ENCODE assay signal across 19 cellular contexts in the genomic region with DNA sequence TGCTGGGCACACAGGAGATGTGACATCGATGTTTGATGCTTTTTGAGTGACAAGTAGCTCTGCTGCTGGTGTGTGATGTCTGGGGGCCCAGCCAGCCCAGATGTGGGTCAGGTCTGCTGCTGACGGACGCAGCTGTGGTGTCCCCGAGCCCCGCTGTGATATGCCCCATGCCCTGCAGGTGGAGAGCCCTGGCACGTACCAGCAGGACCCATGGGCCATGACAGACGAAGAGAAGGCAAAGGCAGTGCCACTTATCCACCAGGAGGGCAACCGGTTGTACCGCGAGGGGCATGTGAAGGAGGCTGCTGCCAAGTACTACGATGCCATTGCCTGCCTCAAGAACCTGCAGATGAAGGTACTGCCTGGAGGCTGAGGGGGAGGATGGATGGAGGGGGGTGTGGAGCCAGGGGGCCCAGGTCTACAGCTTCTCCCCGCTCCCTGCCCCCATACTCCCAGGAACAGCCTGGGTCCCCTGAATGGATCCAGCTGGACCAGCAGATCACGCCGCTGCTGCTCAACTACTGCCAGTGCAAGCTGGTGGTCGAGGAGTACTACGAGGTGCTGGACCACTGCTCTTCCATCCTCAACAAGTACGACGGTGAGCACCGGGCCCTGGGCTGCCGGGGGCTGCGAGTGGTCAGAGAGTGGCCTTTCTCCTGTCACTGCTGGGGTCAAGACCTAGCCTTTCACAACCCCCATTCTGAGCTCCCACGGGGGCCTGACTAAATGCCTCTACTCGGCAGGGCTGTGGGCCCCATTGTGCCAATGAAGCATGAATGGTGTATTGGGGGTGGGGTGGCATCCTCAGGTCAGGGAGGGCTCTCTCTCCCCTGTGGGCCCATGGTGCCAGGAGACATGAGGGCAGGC. TPM values are rescaled to one million over a fixed set of nuclear protein-coding genes. Genes with fewer than 3 reads are reported as not detected.
DNase-seq lines count a peak whose midpoint lies in the region; ATAC-seq and TF ChIP-seq lines count a peak whose summit lies in the region.
"Had no signal": no experiment of that assay in that cellular context is flagged by ENCODE, and none has a peak within 500 bp of the region (broad histone marks: within the 10 kb centered on the region; RNA-seq: fewer than 3 reads in every experiment).

No MANE protein-coding gene starts in this region.

- H3K4me1 ChIP-seq in esophagus muscularis mucosa (peaks cover 3 to 29% (median 22%) of the 10 kb centered on the region in 4 donors), tibial nerve (peaks cover 0 to 26% (median 5%) of the 10 kb centered on the region in 4 donors)

- H3K27ac ChIP-seq in RWPE1 (peak overlapping the region; percentile 55), esophagus muscularis mucosa (replicated peaks in 1 of 4) (peak overlapping the region in 3 of 4 donors; percentile 13 to 49 (median 39)), tibial nerve (peak overlapping the region in 3 of 4 donors; percentile 19 to 83 (median 74))
- H3K27ac ChIP-seq: right atrium auricular region had no signal

- no peak for TF ChIP-seq POLR2A in esophagus muscularis mucosa (IDR thresholded peaks at IDR 0.05; ENCODE audit: low read depth)
- no peak for TF ChIP-seq POLR2A in tibial nerve (IDR thresholded peaks at IDR 0.05)

- peak overlapping the region; percentile 91 to 96 for H3K27ac Mint-ChIP-seq in activated naive CD4-positive, alpha-beta T cell treated with anti-CD3 and anti-CD28 coated beads, Interleukin-2, amount 50 U/mL, for 72 hours

- no peaks in the 10 kb centered on the region for H3K27me3 ChIP-seq in esophagus muscularis mucosa
- no peaks in the 10 kb centered on the region for H3K27me3 ChIP-seq in tibial nerve
- H3K27me3 ChIP-seq: right atrium auricular region had no signal

- no peak overlapping the region for H3K4me3 ChIP-seq in esophagus muscularis mucosa
- no peak overlapping the region for H3K4me3 ChIP-seq in tibial nerve
- H3K4me3 ChIP-seq: right atrium auricular region had no signal

- peaks cover 0 to 9% of the 10 kb centered on the region in 2 donors for H3K9me3 Mint-ChIP-seq in activated naive CD4-positive, alpha-beta T cell treated with anti-CD3 and anti-CD28 coated beads, Interleukin-2, amount 50 U/mL, for 72 hours

- no peak for TF ChIP-seq EP300 in esophagus muscularis mucosa (IDR thresholded peaks at IDR 0.05)
- no peak for TF ChIP-seq EP300 in tibial nerve (IDR thresholded peaks at IDR 0.05)

- TF ChIP-seq CTCF in RWPE1 (conservative IDR thresholded peaks at IDR 0.05; ENCODE audit: low read depth) (no peak), esophagus muscularis mucosa (IDR thresholded peaks at IDR 0.05) (no peak), tibial nerve (IDR thresholded peaks at IDR 0.05) (no peak)

- H3K9me3 ChIP-seq in esophagus muscularis mucosa = no peaks in the 10 kb centered on the region
- no peaks in the 10 kb centered on the region for H3K9me3 ChIP-seq in tibial nerve
- H3K9me3 ChIP-seq: right atrium auricular region had no signal

- H3K36me3 ChIP-seq in esophagus muscularis mucosa = peaks cover 22 to 85% (median 77%) of the 10 kb centered on the region in 4 donors
- H3K36me3 ChIP-seq in tibial nerve = peaks cover 0 to 82% (median 25%) of the 10 kb centered on the region in 3 donors

- intact Hi-C loops in esophagus muscularis mucosa (cut with DNase I) = no loop called here

- no peak for ATAC-seq in activated naive CD4-positive, alpha-beta T cell treated with anti-CD3 and anti-CD28 coated beads, Interleukin-2, amount 50 U/mL, for 72 hours
- no peak for ATAC-seq in GM21619 (IDR thresholded peaks at IDR 0.05; ENCODE audit: unreplicated experiment)

- POLR2A ChIA-PET in RWPE1 (lab: Yijun Ruan, JAX; ENCODE audit: low non-redundant PET) = interaction anchor here (0.7 kb wide), 1 partner anchor 23 kb away, joined by 3 read pairs; no protein-coding TSS in a partner anchor

- CTCF ChIA-PET in RWPE1 (lab: Yijun Ruan, JAX) = interaction anchor here (0.6 to 0.7 kb wide), 3 partner anchors 10 to 125 kb away, joined by 3 read pairs; partner anchors contain the start of gene CDK2AP2

- DNase-seq in activated naive CD4-positive, alpha-beta T cell treated with anti-CD3 and anti-CD28 coated beads, Interleukin-2, amount 50 U/mL, for 72 hours (ENCODE audit: low spot score in 2 of 2) = peak in 1 of 2 donors; percentile 55
- DNase-seq in activated naive CD4-positive, alpha-beta T cell treated with Interleukin-2 at 50 U/mL for 16 hours = no peak
- no peak for DNase-seq in RWPE1 (ENCODE audit: low spot score)
- DNase-seq in esophagus muscularis mucosa (ENCODE audit: extremely low spot score) = no peak
- DNase-seq in tibial nerve (ENCODE audit: low spot score in 2 of 2) = no peak
- no peak for DNase-seq in NCI-H2081 (lab: John Stamatoyannopoulos, UW)
- DNase-seq in hypothalamus (lab: John Stamatoyannopoulos, UW) = no peak
- DNase-seq: activated CD4-positive, CD25-positive, alpha-beta regulatory T cell treated with anti-CD3 and anti-CD28 coated beads, Interleukin-2, amount 50 U/mL, for 72 hours; activated naive CD4-positive, alpha-beta T cell; DMS79 treated with DMSO at 0.1 percent for 48 hours; erythroblast; head of caudate nucleus; NCI-H2029 treated with DMSO at 0.1 percent for 48 hours; stimulated activated CD4-positive, alpha-beta T cell treated with anti-CD3 and anti-CD28 coated beads, Interleukin-4, amount 100 ng/mL, for 24 hours; stimulated activated naive CD4-positive, alpha-beta T cell treated with Interleukin-2 at 50 U/mL for 16 hours had no signal

- 88% methylated on average over 4 of the region's 23 CpGs for WGBS in esophagus muscularis mucosa
- 75 to 83% methylated on average over 22 to 23 of the region's 23 CpGs for WGBS in tibial nerve, 2 donors

- peaks cover 13 to 29% of the 10 kb centered on the region in 2 donors for H3K36me3 Mint-ChIP-seq in activated naive CD4-positive, alpha-beta T cell treated with anti-CD3 and anti-CD28 coated beads, Interleukin-2, amount 50 U/mL, for 72 hours

RNA-seq across cellular contexts. Expression of gene AIP, which starts 7.3 kb away (rescaled TPM):
- 100 to 1,000 TPM; 151 to 207 TPM for total RNA-seq in activated naive CD4-positive, alpha-beta T cell treated with anti-CD3 and anti-CD28 coated beads, Interleukin-2, amount 50 U/mL, for 72 hours
- total RNA-seq in esophagus muscularis mucosa (100 to 1,000 TPM in 3 of 4 donors, 10 to 100 TPM in 1; 68.1 to 121 (median 108) TPM), tibial nerve (100 to 1,000 TPM in 2 of 4 donors, 10 to 100 TPM in 2; 88.2 to 117 (median 96.0) TPM)

RNA-seq across cellular contexts. Expression of gene PITPNM1, which starts 15.1 kb away (rescaled TPM):
- 100 to 1,000 TPM; 102 to 122 TPM for total RNA-seq in activated naive CD4-positive, alpha-beta T cell treated with anti-CD3 and anti-CD28 coated beads, Interleukin-2, amount 50 U/mL, for 72 hours
- total RNA-seq in esophagus muscularis mucosa (10 to 100 TPM; 11.6 to 23.6 (median 15.3) TPM), tibial nerve (10 to 100 TPM; 22.8 to 69.6 (median 38.6) TPM)

RNA-seq across cellular contexts. Expression of gene CDK2AP2, which starts 17.9 kb away (rescaled TPM):
- total RNA-seq in activated naive CD4-positive, alpha-beta T cell treated with anti-CD3 and anti-CD28 coated beads, Interleukin-2, amount 50 U/mL, for 72 hours = 10 to 100 TPM; 72.4 to 85.2 TPM
- total RNA-seq in esophagus muscularis mucosa (100 to 1,000 TPM in 1 of 4 donors, 10 to 100 TPM in 3; 61.0 to 111 (median 67.8) TPM), tibial nerve (10 to 100 TPM; 75.4 to 90.8 (median 80.6) TPM)

RNA-seq across cellular contexts. Expression of gene TMEM134, which starts 21.0 kb away (rescaled TPM):
- total RNA-seq in activated naive CD4-positive, alpha-beta T cell treated with anti-CD3 and anti-CD28 coated beads, Interleukin-2, amount 50 U/mL, for 72 hours = 10 to 100 TPM; 39.1 to 77.9 TPM
- total RNA-seq in esophagus muscularis mucosa = 10 to 100 TPM; 36.1 to 48.7 (median 46.2) TPM
- total RNA-seq in tibial nerve = 100 to 1,000 TPM in 2 of 4 donors, 10 to 100 TPM in 2; 49.2 to 184 (median 96.6) TPM

RNA-seq across cellular contexts. Expression of gene CABP2, which starts 33.2 kb away (rescaled TPM):
- not detected for total RNA-seq in activated naive CD4-positive, alpha-beta T cell treated with anti-CD3 and anti-CD28 coated beads, Interleukin-2, amount 50 U/mL, for 72 hours
- total RNA-seq in esophagus muscularis mucosa (not detected), tibial nerve (not detected)
- total RNA-seq: chondrocyte, kidney epithelial cell, right atrium auricular region had no signal
